Comparison of ENCODE assay signal across 8 cellular contexts in the genomic region with DNA sequence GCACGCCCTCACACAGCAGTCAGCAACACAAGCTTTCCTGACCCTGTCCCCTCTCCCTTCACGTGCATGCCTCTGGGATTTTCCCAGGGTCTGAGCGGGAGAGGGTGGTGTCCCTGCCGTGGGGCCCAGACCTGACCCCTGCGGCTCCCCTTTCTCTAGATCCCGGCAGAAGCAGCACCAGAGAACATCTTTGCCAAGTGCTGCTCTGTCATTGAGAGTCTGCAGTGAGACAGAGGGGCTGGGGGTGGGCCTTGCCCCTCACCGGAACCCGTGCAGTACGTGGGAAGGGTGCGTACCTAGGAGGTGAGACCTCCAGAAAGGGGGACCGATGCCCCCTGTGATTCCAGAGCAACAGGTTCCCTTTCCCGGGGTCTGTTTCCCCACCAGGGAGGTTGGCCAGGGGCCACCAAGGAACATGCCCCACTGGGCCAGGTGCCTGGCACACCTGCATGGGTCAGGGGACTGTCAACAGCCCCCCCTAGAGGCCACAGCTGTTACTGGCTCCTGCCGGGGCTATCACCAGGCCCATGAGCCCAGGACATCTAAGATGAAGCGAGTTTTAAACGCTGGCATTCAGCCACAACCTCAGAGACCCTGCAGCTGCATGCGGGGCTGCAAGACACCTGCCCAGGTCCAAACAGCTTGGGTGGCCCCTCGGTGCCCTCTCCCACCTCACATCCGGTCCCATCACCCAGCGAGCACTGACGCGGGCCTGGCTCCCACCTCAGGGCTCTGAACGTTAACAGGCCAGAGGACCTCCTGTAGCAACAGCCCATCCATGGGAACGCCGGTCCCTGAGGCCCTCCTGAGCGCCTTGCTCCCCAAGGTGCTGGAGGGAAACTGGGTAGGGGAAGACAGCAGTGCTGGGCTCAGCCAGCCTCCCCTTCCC. TPM values are rescaled to one million over a fixed set of nuclear protein-coding genes. Genes with fewer than 3 reads are reported as not detected.
DNase-seq lines count a peak whose midpoint lies in the region; ATAC-seq lines count a peak whose summit lies in the region.

No MANE protein-coding gene starts in this region.

- H3K27me3 Mint-ChIP-seq in activated naive CD4-positive, alpha-beta T cell treated with anti-CD3 and anti-CD28 coated beads for 36 hours (ENCODE audit: low read depth): no peaks in the 10 kb centered on the region

- intact Hi-C loops in activated naive CD4-positive, alpha-beta T cell treated with anti-CD3 and anti-CD28 coated beads for 36 hours (cut with micrococcal nuclease): no loop called here

- no peak overlapping the region for H3K27ac Mint-ChIP-seq in activated naive CD4-positive, alpha-beta T cell treated with anti-CD3 and anti-CD28 coated beads for 36 hours

- no peak overlapping the region for H3K4me3 Mint-ChIP-seq in activated naive CD4-positive, alpha-beta T cell treated with anti-CD3 and anti-CD28 coated beads for 36 hours

- no peak for ATAC-seq in HG03439 (IDR thresholded peaks at IDR 0.05; ENCODE audit: unreplicated experiment)
- ATAC-seq in HG03354 (IDR thresholded peaks at IDR 0.05; ENCODE audit: poor library complexity, severe bottlenecking, unreplicated experiment): no peak

- peaks cover 12% of the 10 kb centered on the region for H3K36me3 Mint-ChIP-seq in activated naive CD4-positive, alpha-beta T cell treated with anti-CD3 and anti-CD28 coated beads for 36 hours (ENCODE audit: low read depth)

- CTCF ChIA-PET in activated naive CD4-positive, alpha-beta T cell treated with anti-CD3 and anti-CD28 coated beads for 36 hours (lab: Charles Lee): interaction anchor here (0.5 to 1.0 kb wide), 2 partner anchors 10 to 76 kb away, joined by 3 to 4 read pairs; no protein-coding TSS in a partner anchor

- no peaks in the 10 kb centered on the region for H3K9me3 Mint-ChIP-seq in activated naive CD4-positive, alpha-beta T cell treated with anti-CD3 and anti-CD28 coated beads for 36 hours

- DNase-seq in DMS153 (lab: John Stamatoyannopoulos, UW) (peak; percentile 2), DMS153 treated with DMSO at 0.1 percent for 48 hours (lab: John Stamatoyannopoulos, UW; ENCODE audit: unreplicated experiment) (no peak), NCI-H2171 (lab: John Stamatoyannopoulos, UW) (peak; percentile 13), iPS DF 19.7 (ENCODE audit: low read depth, low spot score) (peak; percentile 30)
- DNase-seq in activated naive CD4-positive, alpha-beta T cell treated with anti-CD3 and anti-CD28 coated beads for 36 hours: peak; percentile 61
- peak; percentile 44 to 47 for DNase-seq in stimulated activated CD4-positive, alpha-beta T cell treated with anti-CD3 and anti-CD28 coated beads, Interleukin-4, amount 100 ng/mL, for 48 hours (ENCODE audit: low read depth in 2 of 2)

- H3K4me1 Mint-ChIP-seq in activated naive CD4-positive, alpha-beta T cell treated with anti-CD3 and anti-CD28 coated beads for 36 hours (ENCODE audit: low read depth): no peaks in the 10 kb centered on the region

RNA-seq across cellular contexts. Expression of a gene that starts 12.3 kb away (rescaled TPM):
- 100 to 1,000 TPM; 290 to 296 TPM for total RNA-seq in activated naive CD4-positive, alpha-beta T cell treated with anti-CD3 and anti-CD28 coated beads for 36 hours

RNA-seq across cellular contexts. Expression of a gene that starts 19.4 kb away (rescaled TPM):
- 10 to 100 TPM; 53.5 to 63.0 TPM for total RNA-seq in activated naive CD4-positive, alpha-beta T cell treated with anti-CD3 and anti-CD28 coated beads for 36 hours

RNA-seq across cellular contexts. Expression of a gene that starts 21.2 kb away (rescaled TPM):
- total RNA-seq in activated naive CD4-positive, alpha-beta T cell treated with anti-CD3 and anti-CD28 coated beads for 36 hours: not detected

RNA-seq across cellular contexts. Expression of a gene that starts 36.6 kb away (rescaled TPM):
- total RNA-seq in activated naive CD4-positive, alpha-beta T cell treated with anti-CD3 and anti-CD28 coated beads for 36 hours: 1 to 10 TPM; 1.9 to 2.5 TPM

RNA-seq across cellular contexts. Expression of a gene that starts 39.8 kb away (rescaled TPM):
- 10 to 100 TPM; 39.5 to 42.4 TPM for total RNA-seq in activated naive CD4-positive, alpha-beta T cell treated with anti-CD3 and anti-CD28 coated beads for 36 hours
